Comparison of ENCODE assay signal across 17 cellular contexts in genomic region chr1:59574085-59574484, GRCh38.
DNase-seq lines count a peak whose midpoint lies in the region; ATAC-seq and TF ChIP-seq lines count a peak whose summit lies in the region.
"Had no signal": no experiment of that assay in that cellular context is flagged by ENCODE, and none has a peak within 500 bp of the region (broad histone marks: within the 10 kb centered on the region; RNA-seq: fewer than 3 reads in every experiment).

No MANE protein-coding gene starts in this region.

- in situ Hi-C loops in ACHN (cut with HindIII; ENCODE audit: low pct_ligation_motif_present, low pct_unique_long_range_greater_than_20kb, low sequenced_read_pairs) = no loop called here
- in situ Hi-C loops in GM13976 (cut with MboI; ENCODE audit: low sequenced_read_pairs, unreplicated experiment) = no loop called here

- ATAC-seq in GM21529 (IDR thresholded peaks at IDR 0.05; ENCODE audit: unreplicated experiment) = no peak
- ATAC-seq in left lobe of liver = no peak
- ATAC-seq: GM23338; lower lobe of right lung; naive thymus-derived CD4-positive, alpha-beta T cell had no signal

- peak; percentile 96 for DNase-seq in Daoy (ENCODE audit: low read depth)
- DNase-seq in HT1080 (ENCODE audit: low read depth) = peak; percentile 94
- peak; percentile 82 for DNase-seq in astrocyte of the hippocampus (ENCODE audit: low read depth, low spot score)
- peak; percentile 62 for DNase-seq in iris pigment epithelial cell (ENCODE audit: low read depth)
- no peak for DNase-seq in ACHN
- DNase-seq in GM13976 (ENCODE audit: low spot score) = no peak
- DNase-seq in left lobe of liver (ENCODE audit: low spot score) = no peak
- DNase-seq: activated CD4-positive, CD25-positive, alpha-beta regulatory T cell; activated CD8-positive, alpha-beta memory T cell treated with anti-CD3 and anti-CD28 coated beads for 24 hours; cerebellar nuclear complex; DMS53; lower lobe of right lung; naive thymus-derived CD4-positive, alpha-beta T cell; NK-92 treated with Interleukin-12 subunit alpha and Interleukin-12 subunit beta, amount 100 ng/mL, for 24 hours; stimulated activated naive CD4-positive, alpha-beta T cell treated with Interleukin-2 at 50 U/mL for 16 hours had no signal

- no peak for TF ChIP-seq CTCF in GM13976 (IDR thresholded peaks at IDR 0.05; ENCODE audit: borderline replicate concordance, control extremely low read depth, extremely low read depth, insufficient read depth, missing control alignments)

Comparison
In these comparisons a context has a peak if more than half of its experiments do, and no peak if none do; other contexts are left out.
1. DNase-seq: peak in Daoy (single experiment), HT1080 (single experiment), astrocyte of the hippocampus (single experiment) and iris pigment epithelial cell (single experiment); none in ACHN (single experiment), GM13976 (single experiment) and left lobe of liver (single experiment).